Comparison of ENCODE assay signal across 9 cellular contexts in the genomic region with DNA sequence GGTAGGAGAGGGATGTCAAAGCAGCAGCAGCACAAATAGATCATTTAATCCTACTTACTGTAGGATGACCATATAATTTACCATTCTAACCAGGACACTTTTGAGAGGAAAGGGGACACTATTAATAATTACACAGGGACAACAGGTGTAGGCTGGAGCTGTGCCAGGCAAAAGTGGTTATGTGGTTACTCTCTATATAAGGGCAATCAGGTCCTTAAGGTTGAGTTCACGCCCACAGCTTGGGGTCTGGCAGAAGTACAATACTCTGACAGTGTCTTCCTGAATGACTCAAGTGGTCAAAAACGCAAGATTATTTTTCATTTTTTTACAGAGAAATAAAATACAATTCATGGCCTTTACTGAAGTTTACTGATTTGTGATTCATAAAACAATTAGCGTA. TPM values are rescaled to one million over a fixed set of nuclear protein-coding genes. Genes with fewer than 3 reads are reported as not detected.
DNase-seq lines count a peak whose midpoint lies in the region; ATAC-seq and TF ChIP-seq lines count a peak whose summit lies in the region.
"Had no signal": no experiment of that assay in that cellular context is flagged by ENCODE, and none has a peak within 500 bp of the region (broad histone marks: within the 10 kb centered on the region; RNA-seq: fewer than 3 reads in every experiment).

No MANE protein-coding gene starts in this region.

- peak overlapping the region in 1 of 2 experiments; percentile 19; a peak in 2 of 4 replicates for H3K27ac ChIP-seq in SK-N-SH (ENCODE audit: low read depth in 2 of 2, low read length in 1 of 2)

- DNase-seq in SK-N-SH (no peak), kidney glomerular epithelial cell (lab: John Stamatoyannopoulos, UW) (peak; percentile 41), pons (ENCODE audit: low spot score) (no peak)
- DNase-seq in activated CD8-positive, alpha-beta memory T cell treated with anti-CD3 and anti-CD28 coated beads for 48 hours (ENCODE audit: low read depth in 2 of 3, low spot score in 2 of 3): peak in 2 of 3 experiments; percentile 5 to 10

- H3K79me2 ChIP-seq in SK-N-SH (ENCODE audit: insufficient read depth): peaks cover 31% of the 10 kb centered on the region
- H3K79me2 ChIP-seq in Loucy (ENCODE audit: insufficient read depth, low read length): peaks cover 17% of the 10 kb centered on the region; the same call in 1 of the 2 replicates

- H3K9me3 ChIP-seq in SK-N-SH: no peaks in the 10 kb centered on the region
- no peaks in the 10 kb centered on the region for H3K9me3 ChIP-seq in Loucy (ENCODE audit: insufficient read depth, low read depth, low read length)

- H4K20me1 ChIP-seq in SK-N-SH (ENCODE audit: insufficient read depth) (peaks cover 3% of the 10 kb centered on the region; the same call in 1 of the 2 replicates), Loucy (ENCODE audit: insufficient read depth, low read length, poor library complexity, severe bottlenecking) (peaks cover 14% of the 10 kb centered on the region)

- H3K4me1 ChIP-seq in SK-N-SH (ENCODE audit: control insufficient read depth in 1 of 2, insufficient read depth in 2 of 2, low read depth in 1 of 2, low read length in 1 of 2) (peaks cover 6 to 9% of the 10 kb centered on the region in 2 experiments; a peak in 2 of 4 replicates), Loucy (ENCODE audit: insufficient read depth, low read length, poor library complexity, severe bottlenecking) (peaks cover 27% of the 10 kb centered on the region)

- TF ChIP-seq RAD21 in SK-N-SH (IDR thresholded peaks at IDR 0.05; ENCODE audit: low read length): no peak

- ATAC-seq in SK-N-SH treated with all-trans-retinoic acid at 6 μM for 48 hours (no peak), HG02798 (IDR thresholded peaks at IDR 0.05; ENCODE audit: poor library complexity, unreplicated experiment) (no peak), HG03097 (IDR thresholded peaks at IDR 0.05; ENCODE audit: low FRiP score, unreplicated experiment) (no peak)
- ATAC-seq: T-cell had no signal

- WGBS in SK-N-SH (ENCODE audit: low lambda C conversion rate): 65% methylated on average over 3 of the region's 3 CpGs

- H3K36me3 ChIP-seq in SK-N-SH (replicated peaks in 1 of 2; ENCODE audit: control insufficient read depth in 1 of 2, insufficient read depth in 2 of 2, low read length in 1 of 2) (peaks cover 0 to 4% of the 10 kb centered on the region in 2 experiments), Loucy (ENCODE audit: insufficient read depth, low read length) (no peaks in the 10 kb centered on the region)

- POLR2A ChIA-PET in SK-N-SH (lab: Yijun Ruan, JAX): no interaction called here

- H2AFZ ChIP-seq in SK-N-SH (ENCODE audit: low read depth): no peak overlapping the region
- H2AFZ ChIP-seq in Loucy (ENCODE audit: low read length): no peak overlapping the region

- CTCF ChIA-PET in SK-N-SH (lab: Yijun Ruan, JAX): interaction anchor here (0.7 to 1.5 kb wide), 5 partner anchors 18 to 121 kb away, joined by 3 to 5 read pairs (median 4); no protein-coding TSS in a partner anchor

- no peak overlapping the region for H3K9ac ChIP-seq in SK-N-SH
- no peak overlapping the region for H3K9ac ChIP-seq in Loucy (ENCODE audit: low read depth, low read length, poor library complexity, severe bottlenecking)

- TF ChIP-seq CTCF in SK-N-SH (IDR thresholded peaks at IDR 0.05) (no peak), Loucy (conservative IDR thresholded peaks at IDR 0.05; ENCODE audit: low read length) (no peak)

- H3K9me2 ChIP-seq in SK-N-SH: no peaks in the 10 kb centered on the region
- H3K9me2 ChIP-seq in Loucy (replicated peaks; ENCODE audit: low read depth, low read length): no peaks in the 10 kb centered on the region

- no peak for TF ChIP-seq EP300 in SK-N-SH (IDR thresholded peaks at IDR 0.05; ENCODE audit: borderline replicate concordance in 1 of 2, low read depth in 1 of 2, low read length in 1 of 2)

- H3F3A ChIP-seq in SK-N-SH (replicated peaks; ENCODE audit: insufficient read depth) (peaks cover 22% of the 10 kb centered on the region), Loucy (ENCODE audit: low read depth) (0 out of 2 replicates have a peak, but pooled peaks cover 2% of the 10 kb centered on the region)

- H3K4me2 ChIP-seq in SK-N-SH (peak overlapping the region; percentile 22; the same call in 1 of the 2 replicates), Loucy (ENCODE audit: low read depth, low read length, poor library complexity, severe bottlenecking) (peak overlapping the region; percentile 95)

- H3K27me3 ChIP-seq in SK-N-SH (ENCODE audit: insufficient read depth) (no peaks in the 10 kb centered on the region), Loucy (ENCODE audit: insufficient read depth, low read length, poor library complexity, severe bottlenecking) (no peaks in the 10 kb centered on the region)

- H3K4me3 ChIP-seq in SK-N-SH (ENCODE audit: low read depth in 2 of 2, low read length in 1 of 2) (no peak overlapping the region), Loucy (ENCODE audit: low read length, poor library complexity, severe bottlenecking) (peak overlapping the region; percentile 41)

TF ChIP-seq in SK-N-SH, 30 proteins besides CTCF, POLR2A, EP300 and RAD21 (continues in another document):
- peak; percentile 40; the same call in 1 of the 2 replicates for TF ChIP-seq FOSL2 (IDR thresholded peaks at IDR 0.05; ENCODE audit: borderline replicate concordance, low read depth)
- no peak for TF ChIP-seq POLR2AphosphoS5 (IDR thresholded peaks at IDR 0.05; ENCODE audit: low read depth, low read length)
- no peak for TF ChIP-seq GABPA (IDR thresholded peaks at IDR 0.05; ENCODE audit: low read depth)
- no peak for TF ChIP-seq FOXJ3 (CRISPR knock-in tag; IDR thresholded peaks at IDR 0.05)
- TF ChIP-seq TCF12 (IDR thresholded peaks at IDR 0.05): peak; percentile 25; the same call in 1 of the 2 replicates
- no peak for TF ChIP-seq TAF1 (IDR thresholded peaks at IDR 0.05; ENCODE audit: borderline replicate concordance, low read depth, low read length)
- TF ChIP-seq, protein P1, sequence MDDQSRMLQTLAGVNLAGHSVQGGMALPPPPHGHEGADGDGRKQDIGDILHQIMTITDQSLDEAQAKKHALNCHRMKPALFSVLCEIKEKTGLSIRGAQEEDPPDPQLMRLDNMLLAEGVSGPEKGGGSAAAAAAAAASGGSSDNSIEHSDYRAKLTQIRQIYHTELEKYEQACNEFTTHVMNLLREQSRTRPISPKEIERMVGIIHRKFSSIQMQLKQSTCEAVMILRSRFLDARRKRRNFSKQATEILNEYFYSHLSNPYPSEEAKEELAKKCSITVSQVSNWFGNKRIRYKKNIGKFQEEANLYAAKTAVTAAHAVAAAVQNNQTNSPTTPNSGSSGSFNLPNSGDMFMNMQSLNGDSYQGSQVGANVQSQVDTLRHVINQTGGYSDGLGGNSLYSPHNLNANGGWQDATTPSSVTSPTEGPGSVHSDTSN (IDR thresholded peaks at IDR 0.05): peak; percentile 44; the same call in 1 of the 2 replicates
- TF ChIP-seq, protein P2, sequence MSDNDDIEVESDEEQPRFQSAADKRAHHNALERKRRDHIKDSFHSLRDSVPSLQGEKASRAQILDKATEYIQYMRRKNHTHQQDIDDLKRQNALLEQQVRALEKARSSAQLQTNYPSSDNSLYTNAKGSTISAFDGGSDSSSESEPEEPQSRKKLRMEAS (IDR thresholded peaks at IDR 0.05; ENCODE audit: low read depth): no peak
- TF ChIP-seq FOXM1 (IDR thresholded peaks at IDR 0.05; ENCODE audit: low read depth): no peak
- no peak for TF ChIP-seq RXRA (IDR thresholded peaks at IDR 0.05; ENCODE audit: borderline replicate concordance, low read depth)
- TF ChIP-seq RFX5 (IDR thresholded peaks at IDR 0.05; ENCODE audit: low read length): no peak
- TF ChIP-seq YY1 (IDR thresholded peaks at IDR 0.05; ENCODE audit: low read depth): no peak
- no peak for TF ChIP-seq ELF1 (IDR thresholded peaks at IDR 0.05)
- TF ChIP-seq NRF1 (IDR thresholded peaks at IDR 0.05; ENCODE audit: low read depth, low read length): no peak

TF ChIP-seq in SK-N-SH treated with all-trans-retinoic acid at 6 μM for 48 hours, 23 proteins besides CTCF, POLR2A, EP300 and RAD21 (continues in another document):
- TF ChIP-seq, protein P3, sequence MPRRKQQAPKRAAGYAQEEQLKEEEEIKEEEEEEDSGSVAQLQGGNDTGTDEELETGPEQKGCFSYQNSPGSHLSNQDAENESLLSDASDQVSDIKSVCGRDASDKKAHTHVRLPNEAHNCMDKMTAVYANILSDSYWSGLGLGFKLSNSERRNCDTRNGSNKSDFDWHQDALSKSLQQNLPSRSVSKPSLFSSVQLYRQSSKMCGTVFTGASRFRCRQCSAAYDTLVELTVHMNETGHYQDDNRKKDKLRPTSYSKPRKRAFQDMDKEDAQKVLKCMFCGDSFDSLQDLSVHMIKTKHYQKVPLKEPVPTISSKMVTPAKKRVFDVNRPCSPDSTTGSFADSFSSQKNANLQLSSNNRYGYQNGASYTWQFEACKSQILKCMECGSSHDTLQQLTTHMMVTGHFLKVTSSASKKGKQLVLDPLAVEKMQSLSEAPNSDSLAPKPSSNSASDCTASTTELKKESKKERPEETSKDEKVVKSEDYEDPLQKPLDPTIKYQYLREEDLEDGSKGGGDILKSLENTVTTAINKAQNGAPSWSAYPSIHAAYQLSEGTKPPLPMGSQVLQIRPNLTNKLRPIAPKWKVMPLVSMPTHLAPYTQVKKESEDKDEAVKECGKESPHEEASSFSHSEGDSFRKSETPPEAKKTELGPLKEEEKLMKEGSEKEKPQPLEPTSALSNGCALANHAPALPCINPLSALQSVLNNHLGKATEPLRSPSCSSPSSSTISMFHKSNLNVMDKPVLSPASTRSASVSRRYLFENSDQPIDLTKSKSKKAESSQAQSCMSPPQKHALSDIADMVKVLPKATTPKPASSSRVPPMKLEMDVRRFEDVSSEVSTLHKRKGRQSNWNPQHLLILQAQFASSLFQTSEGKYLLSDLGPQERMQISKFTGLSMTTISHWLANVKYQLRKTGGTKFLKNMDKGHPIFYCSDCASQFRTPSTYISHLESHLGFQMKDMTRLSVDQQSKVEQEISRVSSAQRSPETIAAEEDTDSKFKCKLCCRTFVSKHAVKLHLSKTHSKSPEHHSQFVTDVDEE (CRISPR knock-in tag; IDR thresholded peaks at IDR 0.05): no peak
- no peak for TF ChIP-seq ISL1 (CRISPR knock-in tag; IDR thresholded peaks at IDR 0.05)
- TF ChIP-seq ARNTL (CRISPR knock-in tag; IDR thresholded peaks at IDR 0.05; ENCODE audit: borderline replicate concordance, low read depth): no peak
- TF ChIP-seq TCF4 (CRISPR knock-in tag; IDR thresholded peaks at IDR 0.05; ENCODE audit: borderline replicate concordance): no peak

RNA-seq across cellular contexts. Expression of a gene that starts 2.8 kb away (rescaled TPM):
- 22.6 and 32.8 TPM in 2 replicates for polyA plus RNA-seq in SK-N-SH (2012; rRNA removed)
- polyA plus RNA-seq in SK-N-SH (2012; cell fraction: cytosol; rRNA removed): 35.2 and 40.2 TPM in 2 replicates
- 17.4 and 45.0 TPM in 2 replicates for polyA plus RNA-seq in SK-N-SH (2012; cell fraction: nucleus; rRNA removed)

RNA-seq across cellular contexts. Expression of a gene that starts 3.2 kb away (rescaled TPM):
- polyA plus RNA-seq in SK-N-SH (2012; rRNA removed): 5.9 and 6.2 TPM in 2 replicates
- 7.7 and 9.8 TPM in 2 replicates for polyA plus RNA-seq in SK-N-SH (2012; cell fraction: cytosol; rRNA removed)
- 4.9 TPM in 2 replicates for polyA plus RNA-seq in SK-N-SH (2012; cell fraction: nucleus; rRNA removed)

Comparison
In these comparisons a context has a peak if more than half of its experiments do, and no peak if none do; other contexts are left out.
1. DNase-seq: peak in activated CD8-positive, alpha-beta memory T cell treated with anti-CD3 and anti-CD28 coated beads for 48 hours (2 of 3) and kidney glomerular epithelial cell (single experiment); none in SK-N-SH (single experiment) and pons (single experiment).